ENCODE assay signal across 1 cellular context in the genomic region with DNA sequence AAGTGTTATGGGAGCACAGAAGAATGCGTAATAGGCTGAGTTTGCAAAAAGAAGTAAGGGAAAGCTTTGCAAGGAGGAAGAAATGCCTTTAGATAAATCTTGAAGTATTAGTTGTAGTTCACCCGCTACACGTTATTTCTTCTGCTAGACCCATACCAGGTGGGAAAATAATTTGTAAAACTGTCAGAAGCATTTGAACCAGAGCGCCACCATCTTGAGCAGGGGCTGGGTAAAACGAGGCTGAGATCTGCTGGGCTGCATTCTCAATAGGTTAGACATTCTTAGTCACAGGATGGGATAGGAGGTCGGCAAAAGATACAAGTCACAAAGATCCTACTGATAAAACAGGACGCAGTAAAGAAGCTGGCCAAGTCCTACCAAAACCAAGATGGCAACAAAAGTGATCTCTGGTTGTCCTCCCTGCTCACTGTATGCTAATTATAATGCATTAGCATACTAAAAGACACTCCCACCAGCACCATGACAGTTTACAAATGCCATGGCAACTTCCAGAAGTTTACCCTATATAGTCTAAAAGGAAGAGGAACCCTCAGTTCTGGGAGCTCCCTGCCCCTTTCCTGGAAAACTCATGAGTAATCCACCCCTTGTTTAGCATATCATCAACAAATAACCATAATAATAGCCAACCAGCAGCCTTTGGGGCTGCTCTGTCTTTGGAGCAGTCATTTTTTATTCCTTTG.
TF ChIP-seq lines count a peak whose summit lies in the region.

No MANE protein-coding gene starts in this region.

TF ChIP-seq in K562, 482 proteins besides CTCF, POLR2A, EP300 and RAD21 (continued from another document and continues in another):
- TF ChIP-seq, protein P1, sequence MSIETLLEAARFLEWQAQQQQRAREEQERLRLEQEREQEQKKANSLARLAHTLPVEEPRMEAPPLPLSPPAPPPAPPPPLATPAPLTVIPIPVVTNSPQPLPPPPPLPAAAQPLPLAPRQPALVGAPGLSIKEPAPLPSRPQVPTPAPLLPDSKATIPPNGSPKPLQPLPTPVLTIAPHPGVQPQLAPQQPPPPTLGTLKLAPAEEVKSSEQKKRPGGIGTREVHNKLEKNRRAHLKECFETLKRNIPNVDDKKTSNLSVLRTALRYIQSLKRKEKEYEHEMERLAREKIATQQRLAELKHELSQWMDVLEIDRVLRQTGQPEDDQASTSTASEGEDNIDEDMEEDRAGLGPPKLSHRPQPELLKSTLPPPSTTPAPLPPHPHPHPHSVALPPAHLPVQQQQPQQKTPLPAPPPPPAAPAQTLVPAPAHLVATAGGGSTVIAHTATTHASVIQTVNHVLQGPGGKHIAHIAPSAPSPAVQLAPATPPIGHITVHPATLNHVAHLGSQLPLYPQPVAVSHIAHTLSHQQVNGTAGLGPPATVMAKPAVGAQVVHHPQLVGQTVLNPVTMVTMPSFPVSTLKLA (conservative IDR thresholded peaks at IDR 0.05): no peak
- no peak for TF ChIP-seq NCOA6 (IDR thresholded peaks at IDR 0.05)
- TF ChIP-seq, protein P2, sequence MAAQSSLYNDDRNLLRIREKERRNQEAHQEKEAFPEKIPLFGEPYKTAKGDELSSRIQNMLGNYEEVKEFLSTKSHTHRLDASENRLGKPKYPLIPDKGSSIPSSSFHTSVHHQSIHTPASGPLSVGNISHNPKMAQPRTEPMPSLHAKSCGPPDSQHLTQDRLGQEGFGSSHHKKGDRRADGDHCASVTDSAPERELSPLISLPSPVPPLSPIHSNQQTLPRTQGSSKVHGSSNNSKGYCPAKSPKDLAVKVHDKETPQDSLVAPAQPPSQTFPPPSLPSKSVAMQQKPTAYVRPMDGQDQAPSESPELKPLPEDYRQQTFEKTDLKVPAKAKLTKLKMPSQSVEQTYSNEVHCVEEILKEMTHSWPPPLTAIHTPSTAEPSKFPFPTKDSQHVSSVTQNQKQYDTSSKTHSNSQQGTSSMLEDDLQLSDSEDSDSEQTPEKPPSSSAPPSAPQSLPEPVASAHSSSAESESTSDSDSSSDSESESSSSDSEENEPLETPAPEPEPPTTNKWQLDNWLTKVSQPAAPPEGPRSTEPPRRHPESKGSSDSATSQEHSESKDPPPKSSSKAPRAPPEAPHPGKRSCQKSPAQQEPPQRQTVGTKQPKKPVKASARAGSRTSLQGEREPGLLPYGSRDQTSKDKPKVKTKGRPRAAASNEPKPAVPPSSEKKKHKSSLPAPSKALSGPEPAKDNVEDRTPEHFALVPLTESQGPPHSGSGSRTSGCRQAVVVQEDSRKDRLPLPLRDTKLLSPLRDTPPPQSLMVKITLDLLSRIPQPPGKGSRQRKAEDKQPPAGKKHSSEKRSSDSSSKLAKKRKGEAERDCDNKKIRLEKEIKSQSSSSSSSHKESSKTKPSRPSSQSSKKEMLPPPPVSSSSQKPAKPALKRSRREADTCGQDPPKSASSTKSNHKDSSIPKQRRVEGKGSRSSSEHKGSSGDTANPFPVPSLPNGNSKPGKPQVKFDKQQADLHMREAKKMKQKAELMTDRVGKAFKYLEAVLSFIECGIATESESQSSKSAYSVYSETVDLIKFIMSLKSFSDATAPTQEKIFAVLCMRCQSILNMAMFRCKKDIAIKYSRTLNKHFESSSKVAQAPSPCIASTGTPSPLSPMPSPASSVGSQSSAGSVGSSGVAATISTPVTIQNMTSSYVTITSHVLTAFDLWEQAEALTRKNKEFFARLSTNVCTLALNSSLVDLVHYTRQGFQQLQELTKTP (IDR thresholded peaks at IDR 0.05; ENCODE audit: low read depth in 1 of 2, partially characterized antibody in 2 of 2): no peak
- TF ChIP-seq DACH1 (IDR thresholded peaks at IDR 0.05; ENCODE audit: partially characterized antibody): no peak
- peak; percentile 85 for TF ChIP-seq ZSCAN32 (CRISPR knock-in tag; IDR thresholded peaks at IDR 0.05)
- TF ChIP-seq, protein P3, sequence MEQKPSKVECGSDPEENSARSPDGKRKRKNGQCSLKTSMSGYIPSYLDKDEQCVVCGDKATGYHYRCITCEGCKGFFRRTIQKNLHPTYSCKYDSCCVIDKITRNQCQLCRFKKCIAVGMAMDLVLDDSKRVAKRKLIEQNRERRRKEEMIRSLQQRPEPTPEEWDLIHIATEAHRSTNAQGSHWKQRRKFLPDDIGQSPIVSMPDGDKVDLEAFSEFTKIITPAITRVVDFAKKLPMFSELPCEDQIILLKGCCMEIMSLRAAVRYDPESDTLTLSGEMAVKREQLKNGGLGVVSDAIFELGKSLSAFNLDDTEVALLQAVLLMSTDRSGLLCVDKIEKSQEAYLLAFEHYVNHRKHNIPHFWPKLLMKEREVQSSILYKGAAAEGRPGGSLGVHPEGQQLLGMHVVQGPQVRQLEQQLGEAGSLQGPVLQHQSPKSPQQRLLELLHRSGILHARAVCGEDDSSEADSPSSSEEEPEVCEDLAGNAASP (IDR thresholded peaks at IDR 0.05): no peak
- no peak for TF ChIP-seq XRCC3 (IDR thresholded peaks at IDR 0.05)
- TF ChIP-seq ZNF764 (CRISPR knock-in tag; IDR thresholded peaks at IDR 0.05; ENCODE audit: low read depth): no peak
- TF ChIP-seq, protein P4, sequence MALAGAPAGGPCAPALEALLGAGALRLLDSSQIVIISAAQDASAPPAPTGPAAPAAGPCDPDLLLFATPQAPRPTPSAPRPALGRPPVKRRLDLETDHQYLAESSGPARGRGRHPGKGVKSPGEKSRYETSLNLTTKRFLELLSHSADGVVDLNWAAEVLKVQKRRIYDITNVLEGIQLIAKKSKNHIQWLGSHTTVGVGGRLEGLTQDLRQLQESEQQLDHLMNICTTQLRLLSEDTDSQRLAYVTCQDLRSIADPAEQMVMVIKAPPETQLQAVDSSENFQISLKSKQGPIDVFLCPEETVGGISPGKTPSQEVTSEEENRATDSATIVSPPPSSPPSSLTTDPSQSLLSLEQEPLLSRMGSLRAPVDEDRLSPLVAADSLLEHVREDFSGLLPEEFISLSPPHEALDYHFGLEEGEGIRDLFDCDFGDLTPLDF (CRISPR knock-in tag; IDR thresholded peaks at IDR 0.05): no peak
- TF ChIP-seq ZNF445 (CRISPR knock-in tag; IDR thresholded peaks at IDR 0.05; ENCODE audit: low read depth): peak; percentile 95
- TF ChIP-seq TFAM (CRISPR knock-in tag; conservative IDR thresholded peaks at IDR 0.05): no peak
- TF ChIP-seq DNMT1 (IDR thresholded peaks at IDR 0.05): no peak
- TF ChIP-seq RBM25 (IDR thresholded peaks at IDR 0.05; ENCODE audit: low read depth, low read length, severe bottlenecking): no peak
- no peak for TF ChIP-seq SMARCA5 (IDR thresholded peaks at IDR 0.05)
- TF ChIP-seq, protein P5, sequence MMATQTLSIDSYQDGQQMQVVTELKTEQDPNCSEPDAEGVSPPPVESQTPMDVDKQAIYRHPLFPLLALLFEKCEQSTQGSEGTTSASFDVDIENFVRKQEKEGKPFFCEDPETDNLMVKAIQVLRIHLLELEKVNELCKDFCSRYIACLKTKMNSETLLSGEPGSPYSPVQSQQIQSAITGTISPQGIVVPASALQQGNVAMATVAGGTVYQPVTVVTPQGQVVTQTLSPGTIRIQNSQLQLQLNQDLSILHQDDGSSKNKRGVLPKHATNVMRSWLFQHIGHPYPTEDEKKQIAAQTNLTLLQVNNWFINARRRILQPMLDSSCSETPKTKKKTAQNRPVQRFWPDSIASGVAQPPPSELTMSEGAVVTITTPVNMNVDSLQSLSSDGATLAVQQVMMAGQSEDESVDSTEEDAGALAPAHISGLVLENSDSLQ (IDR thresholded peaks at IDR 0.05): 0 out of 2 replicates have a peak, but pooled peaks have one; percentile 37
- TF ChIP-seq ADNP (tag; IDR thresholded peaks at IDR 0.05): no peak
- TF ChIP-seq PTTG1 (tag; IDR thresholded peaks at IDR 0.05; ENCODE audit: low read depth): peak; percentile 98
- no peak for TF ChIP-seq KAT7 (CRISPR knock-in tag; IDR thresholded peaks at IDR 0.05; ENCODE audit: borderline replicate concordance)
- TF ChIP-seq TEAD1 (CRISPR knock-in tag; IDR thresholded peaks at IDR 0.05): peak in 1 of 2 experiments; percentile 94; a peak in 2 of 4 replicates
- peak; percentile 91 for TF ChIP-seq ZNF57 (CRISPR knock-in tag; IDR thresholded peaks at IDR 0.05)
- no peak for TF ChIP-seq ILF3 (IDR thresholded peaks at IDR 0.05; ENCODE audit: borderline replicate concordance)
- TF ChIP-seq, protein P6, sequence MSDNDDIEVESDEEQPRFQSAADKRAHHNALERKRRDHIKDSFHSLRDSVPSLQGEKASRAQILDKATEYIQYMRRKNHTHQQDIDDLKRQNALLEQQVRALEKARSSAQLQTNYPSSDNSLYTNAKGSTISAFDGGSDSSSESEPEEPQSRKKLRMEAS (CRISPR knock-in tag; IDR thresholded peaks at IDR 0.05): no peak
- no peak for TF ChIP-seq NEUROD1 (IDR thresholded peaks at IDR 0.05; ENCODE audit: borderline replicate concordance, low read depth, low read length, partially characterized antibody)
- TF ChIP-seq FUS (optimal IDR thresholded peaks at IDR 0.05; ENCODE audit: low read depth, low read length): no peak
- TF ChIP-seq RBM14 (IDR thresholded peaks at IDR 0.05; ENCODE audit: borderline replicate concordance, insufficient read depth, low read depth, low read length): no peak
- no peak for TF ChIP-seq ZNF121 (CRISPR knock-in tag; conservative IDR thresholded peaks at IDR 0.05)
- TF ChIP-seq LEF1 (IDR thresholded peaks at IDR 0.05): no peak
- TF ChIP-seq KDM2B (CRISPR knock-in tag; IDR thresholded peaks at IDR 0.05): no peak
- no peak for TF ChIP-seq HSF4 (CRISPR knock-in tag; IDR thresholded peaks at IDR 0.05; ENCODE audit: borderline replicate concordance)
- TF ChIP-seq ZNF174 (CRISPR knock-in tag; IDR thresholded peaks at IDR 0.05): no peak
- TF ChIP-seq, protein P7, sequence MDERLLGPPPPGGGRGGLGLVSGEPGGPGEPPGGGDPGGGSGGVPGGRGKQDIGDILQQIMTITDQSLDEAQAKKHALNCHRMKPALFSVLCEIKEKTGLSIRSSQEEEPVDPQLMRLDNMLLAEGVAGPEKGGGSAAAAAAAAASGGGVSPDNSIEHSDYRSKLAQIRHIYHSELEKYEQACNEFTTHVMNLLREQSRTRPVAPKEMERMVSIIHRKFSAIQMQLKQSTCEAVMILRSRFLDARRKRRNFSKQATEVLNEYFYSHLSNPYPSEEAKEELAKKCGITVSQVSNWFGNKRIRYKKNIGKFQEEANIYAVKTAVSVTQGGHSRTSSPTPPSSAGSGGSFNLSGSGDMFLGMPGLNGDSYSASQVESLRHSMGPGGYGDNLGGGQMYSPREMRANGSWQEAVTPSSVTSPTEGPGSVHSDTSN (CRISPR knock-in tag; IDR thresholded peaks at IDR 0.05; ENCODE audit: low read depth): no peak
- TF ChIP-seq, protein P7 (tag; conservative IDR thresholded peaks at IDR 0.05; ENCODE audit: low read depth): peak; percentile 78
- TF ChIP-seq MBD2 (IDR thresholded peaks at IDR 0.05; ENCODE audit: borderline replicate concordance, low read depth): no peak
- TF ChIP-seq, protein P8, sequence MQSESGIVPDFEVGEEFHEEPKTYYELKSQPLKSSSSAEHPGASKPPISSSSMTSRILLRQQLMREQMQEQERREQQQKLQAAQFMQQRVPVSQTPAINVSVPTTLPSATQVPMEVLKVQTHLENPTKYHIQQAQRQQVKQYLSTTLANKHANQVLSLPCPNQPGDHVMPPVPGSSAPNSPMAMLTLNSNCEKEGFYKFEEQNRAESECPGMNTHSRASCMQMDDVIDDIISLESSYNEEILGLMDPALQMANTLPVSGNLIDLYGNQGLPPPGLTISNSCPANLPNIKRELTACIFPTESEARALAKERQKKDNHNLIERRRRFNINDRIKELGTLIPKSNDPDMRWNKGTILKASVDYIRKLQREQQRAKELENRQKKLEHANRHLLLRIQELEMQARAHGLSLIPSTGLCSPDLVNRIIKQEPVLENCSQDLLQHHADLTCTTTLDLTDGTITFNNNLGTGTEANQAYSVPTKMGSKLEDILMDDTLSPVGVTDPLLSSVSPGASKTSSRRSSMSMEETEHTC (IDR thresholded peaks at IDR 0.05): no peak
- no peak for TF ChIP-seq ZNF778 (CRISPR knock-in tag; IDR thresholded peaks at IDR 0.05)
- no peak for TF ChIP-seq CTBP1 (IDR thresholded peaks at IDR 0.05; ENCODE audit: borderline replicate concordance)
- TF ChIP-seq NR2F6 (CRISPR knock-in tag; IDR thresholded peaks at IDR 0.05): 0 out of 2 replicates have a peak, but pooled peaks have one; percentile 30
- TF ChIP-seq, protein P9, sequence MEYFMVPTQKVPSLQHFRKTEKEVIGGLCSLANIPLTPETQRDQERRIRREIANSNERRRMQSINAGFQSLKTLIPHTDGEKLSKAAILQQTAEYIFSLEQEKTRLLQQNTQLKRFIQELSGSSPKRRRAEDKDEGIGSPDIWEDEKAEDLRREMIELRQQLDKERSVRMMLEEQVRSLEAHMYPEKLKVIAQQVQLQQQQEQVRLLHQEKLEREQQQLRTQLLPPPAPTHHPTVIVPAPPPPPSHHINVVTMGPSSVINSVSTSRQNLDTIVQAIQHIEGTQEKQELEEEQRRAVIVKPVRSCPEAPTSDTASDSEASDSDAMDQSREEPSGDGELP (CRISPR knock-in tag; IDR thresholded peaks at IDR 0.05; ENCODE audit: borderline replicate concordance): no peak
- TF ChIP-seq BMI1 (IDR thresholded peaks at IDR 0.05; ENCODE audit: low read length): peak; percentile 41; the same call in 1 of the 2 replicates
- TF ChIP-seq RCOR1 (IDR thresholded peaks at IDR 0.05; ENCODE audit: borderline replicate concordance in 1 of 2, low read depth in 2 of 2, low read length in 2 of 2): no peak
